ENCODE assay signal across 8 cellular contexts in genomic region chr16:53131050-53131362, GRCh38.
DNase-seq lines count a peak whose midpoint lies in the region; ATAC-seq and TF ChIP-seq lines count a peak whose summit lies in the region.

No MANE protein-coding gene starts in this region.

- no peak for TF ChIP-seq CTCF in AG09309 (IDR thresholded peaks at IDR 0.05; ENCODE audit: control insufficient read depth, insufficient read depth, low read depth, low read length, missing control alignments)
- TF ChIP-seq CTCF in thoracic aorta (IDR thresholded peaks at IDR 0.05): no peak

- H3K27me3 ChIP-seq in iPS DF 6.9 (ENCODE audit: control insufficient read depth, insufficient read depth, low read length) (no peaks in the 10 kb centered on the region), thoracic aorta (replicated peaks; ENCODE audit: insufficient read depth) (no peaks in the 10 kb centered on the region)

- H3K4me3 ChIP-seq in AG09309 (ENCODE audit: control insufficient read depth, low read depth, low read length) (peak overlapping the region; percentile 83), iPS DF 6.9 (ENCODE audit: low read length) (peak overlapping the region; percentile 64; the same call in 1 of the 2 replicates), thoracic aorta (peak overlapping the region; percentile 94)

- H3K27ac ChIP-seq in iPS DF 6.9 (ENCODE audit: low read length) (no peak overlapping the region), thoracic aorta (peak overlapping the region; percentile 90 to 93)

- H3K36me3 ChIP-seq in iPS DF 6.9 (ENCODE audit: control insufficient read depth, insufficient read depth, low read length) (no peaks in the 10 kb centered on the region; the same call in 1 of the 2 replicates), thoracic aorta (no peaks in the 10 kb centered on the region)

- no peaks in the 10 kb centered on the region for H3K9me3 ChIP-seq in iPS DF 6.9 (ENCODE audit: control insufficient read depth, insufficient read depth, low read length)
- H3K9me3 ChIP-seq in thoracic aorta: no peaks in the 10 kb centered on the region

- no peak for DNase-seq in AG09309 (ENCODE audit: low read depth)
- DNase-seq in RKO (ENCODE audit: low spot score): peak; percentile 23
- no peak for DNase-seq in iPS DF 6.9 (ENCODE audit: low read depth, low spot score)
- no peak for DNase-seq in thoracic aorta (ENCODE audit: low spot score)
- no peak for DNase-seq in H4 (ENCODE audit: low spot score)
- no peak for DNase-seq in NCI-H524 (lab: John Stamatoyannopoulos, UW)
- DNase-seq in mesenteric fat pad (ENCODE audit: low spot score): no peak

- no CpG with 5 or more reads among the region's 46 CpGs for WGBS in iPS DF 6.9 (ENCODE audit: insufficient coverage, insufficient read length)

- H3K4me1 ChIP-seq in iPS DF 6.9 (ENCODE audit: control insufficient read depth, insufficient read depth, low read length): no peaks in the 10 kb centered on the region
- peaks cover 12 to 40% of the 10 kb centered on the region in 2 donors for H3K4me1 ChIP-seq in thoracic aorta (ENCODE audit: control insufficient read depth in 1 of 2, low read depth in 2 of 2)

- ATAC-seq in GM21360 (IDR thresholded peaks at IDR 0.05; ENCODE audit: unreplicated experiment): peak; percentile 0
- no peak for ATAC-seq in thoracic aorta (ENCODE audit: insufficient number of reproducible peaks, low FRiP score, low read depth)
